ENCODE assay signal across 31 cellular contexts in the genomic region with DNA sequence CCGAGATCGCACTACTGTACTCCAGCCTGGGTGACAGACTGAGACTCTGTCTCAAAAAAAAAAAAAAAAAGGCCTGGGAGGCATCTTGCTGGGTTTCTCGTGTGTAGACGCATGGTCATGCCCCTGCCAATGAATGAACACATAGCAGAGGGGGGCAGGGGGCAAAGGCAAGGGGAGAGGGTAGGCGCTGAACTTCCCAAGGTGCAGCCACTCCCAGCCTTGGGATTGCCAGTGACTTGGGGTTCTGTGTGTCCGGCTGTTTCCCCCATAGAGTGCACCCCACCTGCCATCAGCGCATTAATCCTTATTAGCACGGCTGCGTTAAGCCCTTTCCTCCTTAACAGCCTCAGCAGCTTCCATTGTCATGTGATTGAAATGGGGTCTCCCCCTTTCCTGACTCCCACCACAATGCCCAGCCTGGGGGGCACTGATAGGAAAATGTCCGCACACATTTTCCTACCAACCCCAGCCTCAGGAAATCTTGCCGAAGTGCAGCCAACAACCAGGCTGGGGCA.
"Had no signal": no experiment of that assay in that cellular context is flagged by ENCODE, and none has a peak within 500 bp of the region (broad histone marks: within the 10 kb centered on the region; RNA-seq: fewer than 3 reads in every experiment).

No MANE protein-coding gene starts in this region.

- H3K9me3 ChIP-seq: adrenal gland, body of pancreas, breast epithelium had no signal

- H3K4me3 ChIP-seq: adrenal gland, body of pancreas, breast epithelium had no signal

- H3K4me1 ChIP-seq: adrenal gland, body of pancreas, breast epithelium had no signal

- DNase-seq: activated B cell treated with CpG ODN at 0.5 μM for 24 hours; activated CD4-positive, alpha-beta memory T cell treated with anti-CD3 and anti-CD28 coated beads for 36 hours; activated CD4-positive, alpha-beta T cell treated with anti-CD3 and anti-CD28 coated beads for 4 hours; activated CD4-positive, alpha-beta T cell treated with anti-CD3 and anti-CD28 coated beads, Interleukin-2, amount 10 ng/mL, durations not matched to agents 24 days and 14 days; activated CD4-positive, alpha-beta T cell treated with anti-CD3 and anti-CD28 coated beads, Interleukin-2, amount 50 U/mL, for 1 hour; activated CD4-positive, alpha-beta T cell treated with anti-CD3 and anti-CD28 coated beads, Interleukin-2, amount 50 U/mL, for 4 hours; activated CD4-positive, CD25-positive, alpha-beta regulatory T cell treated with anti-CD3 and anti-CD28 coated beads, Interleukin-2, amount 50 U/mL, for 72 hours; activated CD8-positive, alpha-beta memory T cell treated with anti-CD3 and anti-CD28 coated beads, Interleukin-2, amount 50 U/mL, for 4 hours; activated CD8-positive, alpha-beta T cell treated with anti-CD3 and anti-CD28 coated beads for 36 hours; activated effector memory CD4-positive, alpha-beta T cell treated with anti-CD3 and anti-CD28 coated beads, Interleukin-2, amount 50 U/mL, for 16 hours; activated gamma-delta T cell treated with Interleukin-2 at 50 U/mL for 16 hours; activated naive CD4-positive, alpha-beta T cell; activated naive CD4-positive, alpha-beta T cell treated with anti-CD3 and anti-CD28 coated beads for 36 hours; activated naive CD4-positive, alpha-beta T cell treated with anti-CD3 and anti-CD28 coated beads, Interleukin-2, amount 50 U/mL, for 16 hours; activated naive CD8-positive, alpha-beta T cell treated with anti-CD3 and anti-CD28 coated beads for 36 hours; activated T-cell treated with anti-CD3 and anti-CD28 coated beads for 4 hours; activated T-cell treated with anti-CD3 and anti-CD28 coated beads, Interleukin-2, amount 50 U/mL, for 1 hour; activated T-cell treated with anti-CD3 and anti-CD28 coated beads, Interleukin-2, amount 50 U/mL, for 4 hours; activated T-cell treated with anti-CD3 and anti-CD28 coated beads, Interleukin-2, amount 50 U/mL, for 72 hours; adrenal gland; amniotic stem cell; aorta; body of pancreas; brain microvascular endothelial cell; central memory CD4-positive, alpha-beta T cell; T-helper 2 cell; T-helper 9 cell had no signal

- H3K27me3 ChIP-seq: adrenal gland, body of pancreas, brain microvascular endothelial cell had no signal

- H3K36me3 ChIP-seq: adrenal gland, brain microvascular endothelial cell, breast epithelium had no signal

- H3K27ac ChIP-seq: adrenal gland, body of pancreas, brain microvascular endothelial cell, breast epithelium, VCaP had no signal

- FAIRE-seq: astrocyte, TTC549 had no signal
